In genomic region chr2:146979746-146980145, GRCh38 we compare ENCODE assay signal across 21 cellular contexts.
A peak's percentile ranks its signal among the peaks of the same experiment; 100 is the strongest.
DNase-seq lines count a peak whose midpoint lies in the region; ATAC-seq, FAIRE-seq and TF ChIP-seq lines count a peak whose summit lies in the region.
"Had no signal": no experiment of that assay in that cellular context is flagged by ENCODE, and none has a peak within 500 bp of the region (broad histone marks: within the 10 kb centered on the region; RNA-seq: fewer than 3 reads in every experiment).

No MANE protein-coding gene starts in this region.

- FAIRE-seq in astrocyte (lab: Jason Lieb, UNC) (no peak), HepG2 (lab: Jason Lieb, UNC) (no peak)
- FAIRE-seq: A204.1, GM12892, GM18507 had no signal

- no peak for TF ChIP-seq RAD21 in HepG2 (CRISPR knock-in tag; IDR thresholded peaks at IDR 0.05)

- H3K9me3 Mint-ChIP-seq in GM23338 (peaks cover 4% of the 10 kb centered on the region; the same call in 1 of the 3 replicates), astrocyte (ENCODE audit: unreplicated experiment) (peaks cover 4% of the 10 kb centered on the region)
- H3K9me3 Mint-ChIP-seq: CD4-positive, alpha-beta T cell had no signal

- H3K4me3 Mint-ChIP-seq in GM23338 (no peak overlapping the region), astrocyte (ENCODE audit: unreplicated experiment) (no peak overlapping the region)
- H3K4me3 Mint-ChIP-seq: CD4-positive, alpha-beta T cell; IgD-negative memory B cell had no signal

- TF ChIP-seq EP300 in HepG2 (IDR thresholded peaks at IDR 0.05; ENCODE audit: low read depth in 2 of 2, low read length in 2 of 2), result no peak
- no peak for TF ChIP-seq EP300 in HepG2 (CRISPR knock-in tag; IDR thresholded peaks at IDR 0.05; ENCODE audit: borderline replicate concordance)

- POLR2A ChIA-PET in HepG2 (lab: Yijun Ruan, JAX), result no interaction called here

- H4K20me1 ChIP-seq in GM23338 (replicated peaks; ENCODE audit: insufficient read depth), result no peaks in the 10 kb centered on the region
- no peaks in the 10 kb centered on the region for H4K20me1 ChIP-seq in astrocyte (ENCODE audit: insufficient read depth, low read length)
- no peaks in the 10 kb centered on the region for H4K20me1 ChIP-seq in HepG2 (ENCODE audit: insufficient read depth, low read length)

- in situ Hi-C loops in HepG2 (cut with HindIII; ENCODE audit: extremely low pct_ligation_motif_present, low pct_unique_long_range_greater_than_20kb), result no loop called here

- no peaks in the 10 kb centered on the region for H3F3A ChIP-seq in GM23338 (replicated peaks; ENCODE audit: low read depth)

- H2AFZ ChIP-seq in GM23338 (peak overlapping the region; percentile 63; the same call in 1 of the 2 replicates), astrocyte (ENCODE audit: low read depth, low read length) (no peak overlapping the region), HepG2 (ENCODE audit: low read length) (no peak overlapping the region)

- H3K27ac ChIP-seq in GM23338 (ENCODE audit: low read depth) (peak overlapping the region; percentile 28; the same call in 1 of the 2 replicates), astrocyte (ENCODE audit: low read depth, low read length) (no peak overlapping the region), HepG2 (ENCODE audit: extremely low read length, insufficient read depth, low read length) (no peak overlapping the region)
- H3K27ac ChIP-seq: C4-2B had no signal

- no peak for ATAC-seq in GM23338
- ATAC-seq in GM21423 (IDR thresholded peaks at IDR 0.05; ENCODE audit: unreplicated experiment), result no peak
- ATAC-seq in HepG2, result no peak

- intact Hi-C loops in HepG2 (cut with micrococcal nuclease; ENCODE audit: unreplicated experiment), result no loop called here

- H3K4me1 Mint-ChIP-seq in GM23338 (peaks cover 5% of the 10 kb centered on the region; the same call in 2 of the 3 replicates), astrocyte (ENCODE audit: low read depth, unreplicated experiment) (no peaks in the 10 kb centered on the region)

- DNase-seq in GM23338 (ENCODE audit: low spot score) (no peak), astrocyte (ENCODE audit: low read depth) (peak; percentile 54), fibroblast of the aortic adventitia (ENCODE audit: low read depth) (peak; percentile 28), pons (ENCODE audit: low spot score) (peak; percentile 23), H4 (ENCODE audit: low spot score) (no peak), mesenteric fat pad (ENCODE audit: low spot score) (no peak), HepG2 (ENCODE audit: low spot score) (no peak)
- DNase-seq: ACHN; AML-193; CD4-positive, alpha-beta T cell; DMS153; DMS79; GDM1; HCEC 1CT; KBM-7 had no signal

- no TSS peak for BruUV-seq in HepG2 (replicated peaks; lab: Mats Ljungman, UMichigan)

- H3K4me1 ChIP-seq in GM23338 (ENCODE audit: insufficient read depth), result peaks cover 7% of the 10 kb centered on the region; the same call in 1 of the 2 replicates
- H3K4me1 ChIP-seq in astrocyte (ENCODE audit: insufficient read depth, low read length), result no peaks in the 10 kb centered on the region
- no peaks in the 10 kb centered on the region for H3K4me1 ChIP-seq in HepG2 (ENCODE audit: insufficient read depth, low read length)

- H3K9ac ChIP-seq in astrocyte (ENCODE audit: low read length) (no peak overlapping the region), HepG2 (ENCODE audit: insufficient read depth, low read depth, low read length) (no peak overlapping the region)

- no peaks in the 10 kb centered on the region for H3K9me3 ChIP-seq in astrocyte (ENCODE audit: insufficient read depth, low read depth, low read length)
- no peaks in the 10 kb centered on the region for H3K9me3 ChIP-seq in HepG2 (ENCODE audit: low read length)

- H3K27ac Mint-ChIP-seq in GM23338, result no peak overlapping the region
- no peak overlapping the region for H3K27ac Mint-ChIP-seq in astrocyte (ENCODE audit: unreplicated experiment)
- H3K27ac Mint-ChIP-seq: CD4-positive, alpha-beta T cell; IgD-negative memory B cell had no signal

- H3K4me3 ChIP-seq in GM23338 (no peak overlapping the region), astrocyte (ENCODE audit: insufficient read depth, low read depth, low read length) (no peak overlapping the region), fibroblast of the aortic adventitia (ENCODE audit: low read depth, low read length) (no peak overlapping the region), HepG2 (replicated peaks in 1 of 3; ENCODE audit: insufficient read depth in 1 of 3, low read depth in 2 of 3, low read length in 3 of 3) (no peak overlapping the region)

- TF ChIP-seq POLR2A in HepG2 (IDR thresholded peaks at IDR 0.05; ENCODE audit: insufficient read depth in 1 of 2, low read depth in 2 of 2, low read length in 2 of 2), result no peak

- H3K4me2 ChIP-seq in GM23338, result no peak overlapping the region
- no peak overlapping the region for H3K4me2 ChIP-seq in astrocyte (ENCODE audit: low read length)
- no peak overlapping the region for H3K4me2 ChIP-seq in HepG2 (ENCODE audit: low read depth, low read length)

- H3K79me2 ChIP-seq in GM23338 (replicated peaks; ENCODE audit: insufficient read depth) (no peaks in the 10 kb centered on the region), astrocyte (ENCODE audit: insufficient read depth, low read length) (no peaks in the 10 kb centered on the region), HepG2 (ENCODE audit: insufficient read depth, low read length) (no peaks in the 10 kb centered on the region)

- TF ChIP-seq CTCF in GM23338 (conservative IDR thresholded peaks at IDR 0.05; ENCODE audit: low read depth in 2 of 2) (no peak), astrocyte (IDR thresholded peaks at IDR 0.05; ENCODE audit: insufficient read depth, low read depth, low read length) (no peak), fibroblast of the aortic adventitia (IDR thresholded peaks at IDR 0.05; ENCODE audit: insufficient read depth, low read length) (no peak), HepG2 (CRISPR knock-in tag; IDR thresholded peaks at IDR 0.05) (no peak)

- H3K36me3 Mint-ChIP-seq in GM23338 (ENCODE audit: low read depth) (peaks cover 5% of the 10 kb centered on the region; the same call in 1 of the 3 replicates), astrocyte (ENCODE audit: low read depth, unreplicated experiment) (no peaks in the 10 kb centered on the region)
- H3K36me3 Mint-ChIP-seq: IgD-negative memory B cell had no signal

- H3K36me3 ChIP-seq in GM23338 (ENCODE audit: insufficient read depth) (no peaks in the 10 kb centered on the region), astrocyte (ENCODE audit: insufficient read depth, low read length) (no peaks in the 10 kb centered on the region), HepG2 (replicated peaks in 1 of 2; ENCODE audit: control insufficient read depth in 1 of 2, insufficient read depth in 2 of 2, low read length in 2 of 2) (no peaks in the 10 kb centered on the region)

- peaks cover 8% of the 10 kb centered on the region for H3K9me2 ChIP-seq in GM23338 (ENCODE audit: insufficient read depth)

- CTCF ChIA-PET in HepG2 (lab: Yijun Ruan, JAX; ENCODE audit: low intra/inter-chr PET ratio, low total read pairs), result no interaction called here

- H3K27me3 Mint-ChIP-seq in GM23338 (ENCODE audit: insufficient read depth, low read depth, poor library complexity), result peaks cover 2% of the 10 kb centered on the region
- H3K27me3 Mint-ChIP-seq in astrocyte (ENCODE audit: low read depth, unreplicated experiment), result no peaks in the 10 kb centered on the region
- H3K27me3 Mint-ChIP-seq: CD4-positive, alpha-beta T cell; IgD-negative memory B cell had no signal

- no peaks in the 10 kb centered on the region for H3K27me3 ChIP-seq in GM23338 (ENCODE audit: insufficient read depth)
- H3K27me3 ChIP-seq in astrocyte (ENCODE audit: insufficient read depth, low read length), result no peaks in the 10 kb centered on the region
- no peaks in the 10 kb centered on the region for H3K27me3 ChIP-seq in HepG2 (ENCODE audit: control insufficient read depth in 1 of 2, insufficient read depth in 2 of 2, low read length in 2 of 2)

TF ChIP-seq in GM23338, 12 proteins besides CTCF, POLR2A, EP300 and RAD21 (continues in another document):
- TF ChIP-seq EZH2 (IDR thresholded peaks at IDR 0.05; ENCODE audit: low read depth, unreplicated experiment) (no peak), POLR2AphosphoS5 (IDR thresholded peaks at IDR 0.05; ENCODE audit: low read depth) (no peak), ZNF114 (CRISPR knock-in tag; IDR thresholded peaks at IDR 0.05) (no peak), NANOG (IDR thresholded peaks at IDR 0.05; ENCODE audit: borderline replicate concordance) (no peak), CREB1 (CRISPR knock-in tag; IDR thresholded peaks at IDR 0.05; ENCODE audit: low read depth) (no peak), EZH2phosphoT487 (IDR thresholded peaks at IDR 0.05; ENCODE audit: unreplicated experiment) (no peak), ETS1 (IDR thresholded peaks at IDR 0.05) (no peak), ZNF331 (CRISPR knock-in tag; IDR thresholded peaks at IDR 0.05; ENCODE audit: low read depth) (no peak)

TF ChIP-seq in HepG2, 621 proteins besides CTCF, POLR2A, EP300 and RAD21:
- TF ChIP-seq NR2F1 (CRISPR knock-in tag; IDR thresholded peaks at IDR 0.05) (no peak), TAF1 (CRISPR knock-in tag; IDR thresholded peaks at IDR 0.05) (no peak)
- TF ChIP-seq, protein P1, sequence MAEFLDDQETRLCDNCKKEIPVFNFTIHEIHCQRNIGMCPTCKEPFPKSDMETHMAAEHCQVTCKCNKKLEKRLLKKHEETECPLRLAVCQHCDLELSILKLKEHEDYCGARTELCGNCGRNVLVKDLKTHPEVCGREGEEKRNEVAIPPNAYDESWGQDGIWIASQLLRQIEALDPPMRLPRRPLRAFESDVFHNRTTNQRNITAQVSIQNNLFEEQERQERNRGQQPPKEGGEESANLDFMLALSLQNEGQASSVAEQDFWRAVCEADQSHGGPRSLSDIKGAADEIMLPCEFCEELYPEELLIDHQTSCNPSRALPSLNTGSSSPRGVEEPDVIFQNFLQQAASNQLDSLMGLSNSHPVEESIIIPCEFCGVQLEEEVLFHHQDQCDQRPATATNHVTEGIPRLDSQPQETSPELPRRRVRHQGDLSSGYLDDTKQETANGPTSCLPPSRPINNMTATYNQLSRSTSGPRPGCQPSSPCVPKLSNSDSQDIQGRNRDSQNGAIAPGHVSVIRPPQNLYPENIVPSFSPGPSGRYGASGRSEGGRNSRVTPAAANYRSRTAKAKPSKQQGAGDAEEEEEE (CRISPR knock-in tag; IDR thresholded peaks at IDR 0.05; ENCODE audit: borderline replicate concordance), result no peak

Comparison
In these comparisons a context has a peak if more than half of its experiments do, and no peak if none do; other contexts are left out.
1. DNase-seq: peak in astrocyte (single experiment), fibroblast of the aortic adventitia (single experiment) and pons (single experiment); none in GM23338 (single experiment), H4 (single experiment), mesenteric fat pad (single experiment) and HepG2 (single experiment).